Comparison of ENCODE assay signal across 21 cellular contexts in the genomic region with DNA sequence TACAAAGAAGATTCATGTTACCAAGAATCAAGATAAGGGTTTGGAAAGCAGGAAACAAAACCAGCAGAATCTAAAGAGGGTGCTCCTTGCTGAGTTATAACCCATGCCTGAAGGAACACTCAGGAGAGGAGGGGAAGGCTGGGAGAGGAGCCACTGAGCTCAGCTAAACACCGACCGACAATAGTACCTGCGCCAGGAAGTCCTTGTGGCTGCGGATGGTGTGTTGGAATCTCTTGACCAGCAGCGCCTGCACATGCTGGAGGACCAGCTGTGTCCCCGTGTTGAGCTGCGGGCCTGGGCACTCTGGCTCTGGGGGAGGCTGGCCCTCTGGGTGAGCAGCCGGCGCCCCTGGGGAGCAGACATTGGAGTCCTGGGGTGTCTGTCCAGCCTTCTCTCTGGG.
"Had no signal": no experiment of that assay in that cellular context is flagged by ENCODE, and none has a peak within 500 bp of the region (broad histone marks: within the 10 kb centered on the region; RNA-seq: fewer than 3 reads in every experiment).

No MANE protein-coding gene starts in this region.

- H2AFZ ChIP-seq: hepatocyte had no signal

- H3K4me3 ChIP-seq: hepatocyte, left ventricle myocardium inferior had no signal

- H3K27me3 ChIP-seq: hepatocyte had no signal

- H3K9me3 ChIP-seq: left ventricle myocardium inferior had no signal

- H3K79me2 ChIP-seq: hepatocyte had no signal

- DNase-seq: activated B cell treated with CpG ODN at 0.5 μM for 24 hours; activated CD4-positive, alpha-beta T cell treated with anti-CD3 and anti-CD28 coated beads for 36 hours; activated CD4-positive, alpha-beta T cell treated with anti-CD3 and anti-CD28 coated beads, Interleukin-2, amount 50 U/mL, for 4 hours; activated CD8-positive, alpha-beta memory T cell treated with anti-CD3 and anti-CD28 coated beads, Interleukin-2, amount 50 U/mL, for 48 hours; activated naive CD4-positive, alpha-beta T cell treated with Interleukin-2 at 50 U/mL for 16 hours; activated T-cell treated with anti-CD3 and anti-CD28 coated beads, Interleukin-2, amount 50 U/mL, for 4 hours; effector CD8-positive, alpha-beta T cell; erythroblast; foreskin fibroblast; immature natural killer cell; kidney glomerular epithelial cell; left ventricle myocardium inferior; naive B cell; posterior cingulate gyrus; stimulated activated CD4-positive, alpha-beta T cell treated with anti-CD3 and anti-CD28 coated beads, Interleukin-4, amount 100 ng/mL, for 24 hours; stimulated activated naive CD4-positive, alpha-beta T cell treated with Interleukin-2 at 50 U/mL for 16 hours; T-helper 1 cell had no signal

- H3K36me3 Mint-ChIP-seq: immature natural killer cell, memory B cell, naive B cell had no signal

- H3K4me3 Mint-ChIP-seq: activated B cell treated with CpG ODN at 0.5 μM for 24 hours; activated CD4-positive, alpha-beta T cell treated with anti-CD3 and anti-CD28 coated beads for 36 hours; activated T-cell treated with anti-CD3 and anti-CD28 coated beads, Interleukin-2, amount 50 U/mL, for 4 hours; dendritic cell treated with granulocyte-macrophage colony-stimulating factor and Interleukin-4, amounts not matched to agents 40 ng/mL and 50 ng/mL, for 4 days; memory B cell; naive B cell had no signal

- H3K27ac ChIP-seq: hepatocyte, left ventricle myocardium inferior had no signal

- ATAC-seq: activated CD4-positive, alpha-beta T cell treated with anti-CD3 and anti-CD28 coated beads for 36 hours; activated T-cell treated with anti-CD3 and anti-CD28 coated beads, Interleukin-2, amount 50 U/mL, for 4 hours had no signal

- H3K27ac Mint-ChIP-seq: activated B cell treated with CpG ODN at 0.5 μM for 24 hours; activated CD4-positive, alpha-beta T cell treated with anti-CD3 and anti-CD28 coated beads for 36 hours; activated T-helper 2 cell treated with anti-CD3 and anti-CD28 coated beads, Interferon-gamma antibody, Interleukin-2, Interleukin-4, amounts not matched to agents 10 μg/mL and 5 μg/mL and 100 μg/mL, durations not matched to agents 14 hours and 24 hours and 36 hours; dendritic cell treated with granulocyte-macrophage colony-stimulating factor and Interleukin-4, amounts not matched to agents 40 ng/mL and 50 ng/mL, for 4 days; memory B cell; naive B cell had no signal

- H3K36me3 ChIP-seq: left ventricle myocardium inferior had no signal

- H3K9me3 Mint-ChIP-seq: activated B cell treated with CpG ODN at 0.5 μM for 24 hours; activated T-cell treated with anti-CD3 and anti-CD28 coated beads, Interleukin-2, amount 50 U/mL, for 4 hours; activated T-helper 2 cell treated with anti-CD3 and anti-CD28 coated beads, Interferon-gamma antibody, Interleukin-2, Interleukin-4, amounts not matched to agents 10 μg/mL and 5 μg/mL and 100 μg/mL, durations not matched to agents 14 hours and 24 hours and 36 hours; dendritic cell treated with granulocyte-macrophage colony-stimulating factor and Interleukin-4, amounts not matched to agents 40 ng/mL and 50 ng/mL, for 4 days; immature natural killer cell; memory B cell; naive B cell had no signal

- H3K4me2 ChIP-seq: hepatocyte had no signal
